In genomic region chr5:96924016-96924443, GRCh38 we compare ENCODE assay signal across 14 cellular contexts. TPM values are rescaled to one million over a fixed set of nuclear protein-coding genes. Genes with fewer than 3 reads are reported as not detected.
DNase-seq lines count a peak whose midpoint lies in the region; ATAC-seq and TF ChIP-seq lines count a peak whose summit lies in the region.
"Had no signal": no experiment of that assay in that cellular context is flagged by ENCODE, and none has a peak within 500 bp of the region (broad histone marks: within the 10 kb centered on the region; RNA-seq: fewer than 3 reads in every experiment).

No MANE protein-coding gene starts in this region.

- H3K27ac Mint-ChIP-seq in MCF 10A (ENCODE audit: low read depth, unreplicated experiment) (no peak overlapping the region), T-cell (peak overlapping the region; percentile 74 to 75)
- peak overlapping the region; percentile 93 to 97 for H3K27ac Mint-ChIP-seq in stimulated activated naive CD8-positive, alpha-beta T cell treated with anti-CD3 and anti-CD28 coated beads, Interleukin-15, amount 100 ng/mL, for 72 hours
- H3K27ac Mint-ChIP-seq: CD14-positive monocyte had no signal

- H2AFZ ChIP-seq in mammary epithelial cell (ENCODE audit: low read depth, low read length): peak overlapping the region; percentile 51

- POLR2A ChIA-PET in MCF 10A (lab: Yijun Ruan, JAX): interaction anchor here (0.9 to 2.1 kb wide), 3 partner anchors 9 to 47 kb away, joined by 3 to 4 read pairs (median 4); partner anchors contain the start of gene LNPEP
- POLR2A ChIA-PET in T-cell (lab: Charles Lee): interaction anchor here (0.5 to 0.7 kb wide), 5 partner anchors 26 to 1206 kb away, joined by 3 to 5 read pairs (median 3); no protein-coding TSS in a partner anchor

- no peaks in the 10 kb centered on the region for H3K27me3 ChIP-seq in mammary epithelial cell (ENCODE audit: insufficient read depth, low read length)
- H3K27me3 ChIP-seq: tibial nerve had no signal

- DNase-seq in mammary epithelial cell (peak; percentile 24), MCF 10A (ENCODE audit: unreplicated experiment) (no peak), T-cell (peak in 28 of 34 experiments; percentile 12 to 68 (median 37)), GM03348 (ENCODE audit: low spot score) (no peak), ecto neural progenitor cell (ENCODE audit: low spot score) (no peak)
- DNase-seq in stimulated activated naive CD8-positive, alpha-beta T cell treated with anti-CD3 and anti-CD28 coated beads, Interleukin-15, amount 100 ng/mL, for 72 hours: peak in 1 of 2 donors; percentile 17
- DNase-seq: HCEC 1CT, NCI-H2171, T1000 had no signal

- no peaks in the 10 kb centered on the region for H3K79me2 ChIP-seq in mammary epithelial cell (ENCODE audit: insufficient read depth, low read length)

- H3K4me1 ChIP-seq in mammary epithelial cell (ENCODE audit: insufficient read depth, low read length): peaks cover 8% of the 10 kb centered on the region

- H3K4me2 ChIP-seq in mammary epithelial cell (ENCODE audit: insufficient read depth, low read depth, low read length): peak overlapping the region; percentile 21

- TF ChIP-seq CTCF in mammary epithelial cell (conservative IDR thresholded peaks at IDR 0.05 in 1 of 2, IDR thresholded peaks at IDR 0.05 in 1 of 2; ENCODE audit: extremely low read depth in 1 of 2, insufficient read depth in 1 of 2, low read depth in 1 of 2, low read length in 2 of 2): no peak
- TF ChIP-seq CTCF in MCF 10A (IDR thresholded peaks at IDR 0.05; ENCODE audit: unreplicated experiment): no peak

- H3K36me3 ChIP-seq in mammary epithelial cell (ENCODE audit: insufficient read depth, low read length): no peaks in the 10 kb centered on the region

- no peaks in the 10 kb centered on the region for H3K9me3 ChIP-seq in mammary epithelial cell (replicated peaks; ENCODE audit: insufficient read depth, low read length)
- H3K9me3 ChIP-seq: tibial nerve had no signal

- H3K27ac ChIP-seq in mammary epithelial cell (ENCODE audit: insufficient read depth, low read depth, low read length): no peak overlapping the region
- H3K27ac ChIP-seq: HL-60, tibial nerve had no signal

- no peak overlapping the region for H3K4me3 ChIP-seq in mammary epithelial cell (replicated peaks in 1 of 3; ENCODE audit: insufficient read depth in 1 of 3, low read depth in 2 of 3, low read length in 3 of 3)
- H3K4me3 ChIP-seq: tibial nerve had no signal

- dilution Hi-C loops in mammary epithelial cell (cut with HindIII; ENCODE audit: low sequenced_read_pairs): no loop called here

- no peaks in the 10 kb centered on the region for H4K20me1 ChIP-seq in mammary epithelial cell (ENCODE audit: insufficient read depth, low read length)

- CTCF ChIA-PET in mammary epithelial cell (lab: Charles Lee; ENCODE audit: low non-redundant PET): no interaction called here
- CTCF ChIA-PET in MCF 10A (lab: Yijun Ruan, JAX): interaction anchor here (0.7 to 0.9 kb wide), 3 partner anchors 15 to 240 kb away, joined by 4 to 5 read pairs (median 4); no protein-coding TSS in a partner anchor
- CTCF ChIA-PET in T-cell (lab: Charles Lee): interaction anchor here (0.6 to 1.4 kb wide), 4 partner anchors 9 to 1328 kb away, joined by 3 to 5 read pairs (median 3); no protein-coding TSS in a partner anchor

- H3K9me3 Mint-ChIP-seq in MCF 10A (ENCODE audit: unreplicated experiment): no peaks in the 10 kb centered on the region
- no peaks in the 10 kb centered on the region for H3K9me3 Mint-ChIP-seq in T-cell
- H3K9me3 Mint-ChIP-seq in stimulated activated naive CD8-positive, alpha-beta T cell treated with anti-CD3 and anti-CD28 coated beads, Interleukin-15, amount 100 ng/mL, for 72 hours: no peaks in the 10 kb centered on the region

- H3K4me1 Mint-ChIP-seq in MCF 10A (ENCODE audit: insufficient read depth, unreplicated experiment) (peaks cover 5% of the 10 kb centered on the region), T-cell (peaks cover 56 to 61% (median 58%) of the 10 kb centered on the region in 3 donors)
- H3K4me1 Mint-ChIP-seq in stimulated activated naive CD8-positive, alpha-beta T cell treated with anti-CD3 and anti-CD28 coated beads, Interleukin-15, amount 100 ng/mL, for 72 hours: peaks cover 79% of the 10 kb centered on the region

- BruUV-seq in mammary epithelial cell (replicated peaks; lab: Mats Ljungman, UMichigan): no TSS peak
- no TSS peak for BruUV-seq in MCF 10A (replicated peaks; lab: Mats Ljungman, UMichigan)

- intact Hi-C loops in mammary epithelial cell (cut with micrococcal nuclease) (no loop called here), MCF 10A (cut with micrococcal nuclease) (no loop called here)

- no peaks in the 10 kb centered on the region for H3K27me3 Mint-ChIP-seq in MCF 10A (ENCODE audit: insufficient read depth, unreplicated experiment)
- no peaks in the 10 kb centered on the region for H3K27me3 Mint-ChIP-seq in T-cell
- H3K27me3 Mint-ChIP-seq in stimulated activated naive CD8-positive, alpha-beta T cell treated with anti-CD3 and anti-CD28 coated beads, Interleukin-15, amount 100 ng/mL, for 72 hours: no peaks in the 10 kb centered on the region

- in situ Hi-C loops in mammary epithelial cell (cut with MboI; ENCODE audit: low sequenced_read_pairs in 2 of 2): no loop called here

- H3K9ac ChIP-seq in mammary epithelial cell (ENCODE audit: insufficient read depth, low read length): no peak overlapping the region

- WGBS in mammary epithelial cell (ENCODE audit: low coverage, missing lambda C conversion rate): 24% methylated on average over 3 of the region's 3 CpGs

- H3K4me3 Mint-ChIP-seq in MCF 10A (ENCODE audit: unreplicated experiment): no peak overlapping the region
- peak overlapping the region in 1 of 3 donors; percentile 64 for H3K4me3 Mint-ChIP-seq in T-cell
- H3K4me3 Mint-ChIP-seq in stimulated activated naive CD8-positive, alpha-beta T cell treated with anti-CD3 and anti-CD28 coated beads, Interleukin-15, amount 100 ng/mL, for 72 hours: peak overlapping the region; percentile 63 to 65
- H3K4me3 Mint-ChIP-seq: CD14-positive monocyte had no signal

- no peaks in the 10 kb centered on the region for H3K36me3 Mint-ChIP-seq in MCF 10A (ENCODE audit: insufficient read depth, unreplicated experiment)
- H3K36me3 Mint-ChIP-seq in T-cell: peaks cover 39% of the 10 kb centered on the region

- ATAC-seq in T-cell (replicated peaks in 1 of 4) (peak; percentile 88 to 97 (median 93)), esophagus mucosa (peak; percentile 54), HG03196 (IDR thresholded peaks at IDR 0.05; ENCODE audit: unreplicated experiment) (no peak)
- ATAC-seq in stimulated activated naive CD8-positive, alpha-beta T cell treated with anti-CD3 and anti-CD28 coated beads, Interleukin-15, amount 100 ng/mL, for 72 hours: peak; percentile 63

RNA-seq across cellular contexts. Expression of gene LNPEP, which starts 11.8 kb away (rescaled TPM):
- 10 to 100 TPM; 38.5 to 77.5 TPM for total RNA-seq in mammary epithelial cell
- polyA plus RNA-seq in mammary epithelial cell: 17.7 TPM
- 71.7 TPM for polyA minus RNA-seq in mammary epithelial cell
- total RNA-seq in MCF 10A (2022): 26.4 and 30.5 TPM in 2 replicates
- total RNA-seq in T-cell: 100 to 1,000 TPM in 1 of 5 donors, 10 to 100 TPM in 4; 82.3 to 102 (median 86.3) TPM
- total RNA-seq in esophagus mucosa: 23.6 TPM

RNA-seq across cellular contexts. Expression of gene ERAP2, which starts 47.7 kb away (rescaled TPM):
- total RNA-seq in mammary epithelial cell (10 to 100 TPM in 1 of 2 donors, 1 to 10 TPM in 1; 2.8 to 14.3 TPM), MCF 10A (2022) (2.5 and 3.9 TPM in 2 replicates), T-cell (100 to 1,000 TPM in 1 of 5 donors, 10 to 100 TPM in 4; 40.4 to 162 (median 71.6) TPM), esophagus mucosa (1.3 TPM)
- 41.6 TPM for polyA plus RNA-seq in mammary epithelial cell
- 73.1 TPM for polyA minus RNA-seq in mammary epithelial cell

Comparison
In these comparisons a context has a peak if more than half of its experiments do, and no peak if none do; other contexts are left out.
1. DNase-seq: peak in mammary epithelial cell (single experiment) and T-cell (28 of 34); none in MCF 10A (single experiment), GM03348 (single experiment) and ecto neural progenitor cell (single experiment).